11 cellular contexts compared by ENCODE assay signal in the genomic region with DNA sequence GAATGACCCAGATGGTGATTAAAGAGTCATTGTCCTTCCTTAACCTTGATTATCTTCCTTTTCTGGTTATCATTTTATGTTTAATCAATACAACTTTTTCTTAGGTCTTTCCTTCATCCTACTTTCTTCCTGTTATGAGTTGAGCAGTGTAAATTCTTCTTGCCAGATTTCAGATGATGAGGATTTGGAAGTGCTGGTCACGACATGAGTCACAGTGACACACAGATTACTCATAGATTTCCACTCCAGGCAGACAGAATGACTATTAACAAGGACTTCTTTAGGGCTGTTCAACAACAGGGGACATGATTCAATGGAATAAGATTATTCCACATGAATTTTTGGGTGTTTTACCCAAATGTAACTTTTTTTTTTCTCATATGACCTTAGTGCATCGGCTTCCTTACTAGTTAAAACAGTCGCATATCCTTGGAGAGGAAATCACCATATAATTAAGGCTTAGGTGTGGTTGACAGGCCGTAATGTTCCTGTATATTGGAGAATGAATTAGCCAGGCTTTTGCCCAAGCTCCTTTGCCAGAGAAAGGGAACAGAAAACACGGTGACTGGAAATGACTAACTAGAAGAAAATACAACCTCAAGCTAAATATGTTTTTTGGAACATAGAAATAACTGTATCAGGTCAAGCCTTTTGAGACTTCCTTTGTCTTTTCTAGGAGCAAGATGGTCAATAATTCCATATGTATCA. TPM values are rescaled to one million over a fixed set of nuclear protein-coding genes. Genes with fewer than 3 reads are reported as not detected.
DNase-seq lines count a peak whose midpoint lies in the region; ATAC-seq and TF ChIP-seq lines count a peak whose summit lies in the region.
"Had no signal": no experiment of that assay in that cellular context is flagged by ENCODE, and none has a peak within 500 bp of the region (broad histone marks: within the 10 kb centered on the region; RNA-seq: fewer than 3 reads in every experiment).

No MANE protein-coding gene starts in this region.

- no peak for TF ChIP-seq EP300 in suprapubic skin (IDR thresholded peaks at IDR 0.05)

- H3K9ac ChIP-seq in adipocyte (ENCODE audit: low read length), result peak overlapping the region; percentile 53
- H3K9ac ChIP-seq: BLaER1 treated with 17β-estradiol and CSF1 and Interleukin-3, amounts not matched to agents 10 nM and 100 nM had no signal

- no peaks in the 10 kb centered on the region for H3K36me3 Mint-ChIP-seq in activated naive CD4-positive, alpha-beta T cell treated with anti-CD3 and anti-CD28 coated beads for 36 hours (ENCODE audit: low read depth)

- no peaks in the 10 kb centered on the region for H3K9me3 Mint-ChIP-seq in activated naive CD4-positive, alpha-beta T cell treated with anti-CD3 and anti-CD28 coated beads for 36 hours

- H3K27me3 ChIP-seq in adipocyte (replicated peaks; ENCODE audit: control insufficient read depth, insufficient read depth, low read length), result no peaks in the 10 kb centered on the region
- no peaks in the 10 kb centered on the region for H3K27me3 ChIP-seq in suprapubic skin
- H3K27me3 ChIP-seq: BLaER1 treated with 17β-estradiol and CSF1 and Interleukin-3, amounts not matched to agents 10 nM and 100 nM had no signal

- H3K4me1 Mint-ChIP-seq in activated naive CD4-positive, alpha-beta T cell treated with anti-CD3 and anti-CD28 coated beads for 36 hours (ENCODE audit: low read depth), result peaks cover 4% of the 10 kb centered on the region

- no peak overlapping the region for H3K27ac Mint-ChIP-seq in activated naive CD4-positive, alpha-beta T cell treated with anti-CD3 and anti-CD28 coated beads for 36 hours

- H3K27me3 Mint-ChIP-seq in activated naive CD4-positive, alpha-beta T cell treated with anti-CD3 and anti-CD28 coated beads for 36 hours (ENCODE audit: low read depth), result peaks cover 4% of the 10 kb centered on the region

- peak; percentile 8 for DNase-seq in activated naive CD4-positive, alpha-beta T cell treated with anti-CD3 and anti-CD28 coated beads for 36 hours
- no peak for DNase-seq in activated naive CD4-positive, alpha-beta T cell (lab: John Stamatoyannopoulos, UW)
- DNase-seq in adipocyte (ENCODE audit: low read depth) (peak; percentile 90), left ventricle myocardium superior (no peak), suprapubic skin (ENCODE audit: low spot score in 2 of 2) (no peak), NCI-H1417 treated with DMSO at 0.1 percent for 48 hours (lab: John Stamatoyannopoulos, UW) (no peak)
- DNase-seq: effector memory CD4-positive, alpha-beta T cell; KBM-7 had no signal

- peaks cover 50% of the 10 kb centered on the region for H3K4me1 ChIP-seq in adipocyte (ENCODE audit: control insufficient read depth, insufficient read depth, low read length)
- peaks cover 20% of the 10 kb centered on the region for H3K4me1 ChIP-seq in suprapubic skin

- CTCF ChIA-PET in activated naive CD4-positive, alpha-beta T cell treated with anti-CD3 and anti-CD28 coated beads for 36 hours (lab: Charles Lee), result no interaction called here

- peaks cover 11% of the 10 kb centered on the region for H3K36me3 ChIP-seq in adipocyte (ENCODE audit: control insufficient read depth, insufficient read depth, low read length, severe bottlenecking)
- no peaks in the 10 kb centered on the region for H3K36me3 ChIP-seq in suprapubic skin
- H3K36me3 ChIP-seq: BLaER1 treated with 17β-estradiol and CSF1 and Interleukin-3, amounts not matched to agents 10 nM and 100 nM had no signal

- H3K9me3 ChIP-seq in adipocyte (ENCODE audit: control insufficient read depth, low read length) (no peaks in the 10 kb centered on the region), suprapubic skin (no peaks in the 10 kb centered on the region)

- H3K27ac ChIP-seq in suprapubic skin, result peak overlapping the region; percentile 67

- H3K4me3 Mint-ChIP-seq in activated naive CD4-positive, alpha-beta T cell treated with anti-CD3 and anti-CD28 coated beads for 36 hours, result no peak overlapping the region

- intact Hi-C loops in activated naive CD4-positive, alpha-beta T cell treated with anti-CD3 and anti-CD28 coated beads for 36 hours (cut with micrococcal nuclease), result no loop called here
- intact Hi-C loops in left ventricle myocardium superior (cut with micrococcal nuclease), result no loop called here

- 29% methylated on average over 5 of the region's 5 CpGs for WGBS in suprapubic skin

- TF ChIP-seq CTCF in suprapubic skin (IDR thresholded peaks at IDR 0.05), result no peak

- peak; percentile 89 for ATAC-seq in left ventricle myocardium superior
- no peak for ATAC-seq in GM19324 (IDR thresholded peaks at IDR 0.05; ENCODE audit: low FRiP score, unreplicated experiment)
- ATAC-seq in GM21619 (IDR thresholded peaks at IDR 0.05; ENCODE audit: unreplicated experiment), result no peak

- TF ChIP-seq POLR2A in suprapubic skin (IDR thresholded peaks at IDR 0.05), result no peak

- peak overlapping the region; percentile 46 for H3K4me3 ChIP-seq in adipocyte (ENCODE audit: low read length)
- no peak overlapping the region for H3K4me3 ChIP-seq in suprapubic skin
- H3K4me3 ChIP-seq: BLaER1 treated with 17β-estradiol and CSF1 and Interleukin-3, amounts not matched to agents 10 nM and 100 nM had no signal

RNA-seq across cellular contexts. Expression of a gene that starts 44.2 kb away (rescaled TPM):
- total RNA-seq in activated naive CD4-positive, alpha-beta T cell treated with anti-CD3 and anti-CD28 coated beads for 36 hours, result not detected
- 36.5 TPM for total RNA-seq in left ventricle myocardium superior
- total RNA-seq in suprapubic skin, result 10 to 100 TPM; 14.7 to 32.5 (median 23.5) TPM

Comparison
In these comparisons a context has a peak if more than half of its experiments do, and no peak if none do; other contexts are left out.
1. DNase-seq: peak in activated naive CD4-positive, alpha-beta T cell treated with anti-CD3 and anti-CD28 coated beads for 36 hours (single experiment) and adipocyte (single experiment); none in activated naive CD4-positive, alpha-beta T cell (0 of 4), left ventricle myocardium superior (single experiment), suprapubic skin (0 of 2) and NCI-H1417 treated with DMSO at 0.1 percent for 48 hours (single experiment).
2. RNA of a gene that starts 44.2 kb away (total RNA-seq): 36.5 TPM in left ventricle myocardium superior (single experiment) and 14.7 to 32.5 TPM in suprapubic skin; not detected in activated naive CD4-positive, alpha-beta T cell treated with anti-CD3 and anti-CD28 coated beads for 36 hours; every median in the first group is over 10 times any median in the second.